ENCODE assay signal across 19 cellular contexts in the genomic region with DNA sequence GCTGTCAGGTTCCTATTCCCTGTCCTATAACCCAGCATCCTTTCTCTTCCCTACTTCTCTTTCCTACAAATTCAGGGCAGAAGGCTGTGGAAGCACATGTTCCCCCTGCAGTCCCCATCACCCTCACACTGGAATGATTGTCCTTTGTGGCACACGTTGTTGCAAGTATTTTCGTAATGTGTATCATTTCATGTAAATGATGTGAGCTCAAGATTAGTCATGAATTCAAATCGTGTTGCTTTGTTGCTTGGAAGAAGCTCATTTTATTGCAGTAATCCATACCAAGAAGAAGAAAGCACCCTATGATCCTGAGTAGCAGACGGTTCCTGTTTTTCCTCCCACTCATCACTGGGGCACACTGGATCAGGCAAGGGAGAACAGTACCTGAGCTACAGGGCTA.
"Had no signal": no experiment of that assay in that cellular context is flagged by ENCODE, and none has a peak within 500 bp of the region (broad histone marks: within the 10 kb centered on the region; RNA-seq: fewer than 3 reads in every experiment).

No MANE protein-coding gene starts in this region.

- H2AFZ ChIP-seq: parathyroid adenoma had no signal

- H3K27ac ChIP-seq: coronary artery, parathyroid adenoma, suprapubic skin, transverse colon had no signal

- H3K79me2 ChIP-seq: parathyroid adenoma had no signal

- H3K4me3 ChIP-seq: coronary artery, suprapubic skin, transverse colon, uterus had no signal

- H3K9me3 ChIP-seq: suprapubic skin, transverse colon, uterus had no signal

- H3K36me3 Mint-ChIP-seq: activated naive CD4-positive, alpha-beta T cell treated with anti-CD3 and anti-CD28 coated beads, Interleukin-2, amount 50 U/mL, for 24 hours; memory B cell; stimulated activated effector memory CD8-positive, alpha-beta T cell treated with anti-CD3 and anti-CD28 coated beads, Interleukin-12 subunit alpha, Interleukin-12 subunit beta, amount 100 ng/mL, for 72 hours; WTC11 had no signal

- H3K36me3 ChIP-seq: suprapubic skin, transverse colon, uterus had no signal

- ATAC-seq: right cardiac atrium; stimulated activated effector memory CD8-positive, alpha-beta T cell treated with anti-CD3 and anti-CD28 coated beads, Interleukin-12 subunit alpha, Interleukin-12 subunit beta, amount 100 ng/mL, for 72 hours; stimulated activated naive CD8-positive, alpha-beta T cell treated with anti-CD3 and anti-CD28 coated beads, Interleukin-15, amount 100 ng/mL, for 72 hours; WTC11 had no signal

- H3K27me3 ChIP-seq: suprapubic skin, transverse colon, uterus had no signal

- FAIRE-seq: frontal cortex had no signal

- H3K9ac ChIP-seq: parathyroid adenoma had no signal

- H3K4me1 ChIP-seq: parathyroid adenoma, suprapubic skin, uterus had no signal

- H3K27ac Mint-ChIP-seq: activated naive CD4-positive, alpha-beta T cell treated with anti-CD3 and anti-CD28 coated beads, Interleukin-2, amount 50 U/mL, for 24 hours; memory B cell; nephron progenitor cell; stimulated activated effector memory CD8-positive, alpha-beta T cell treated with anti-CD3 and anti-CD28 coated beads, Interleukin-12 subunit alpha, Interleukin-12 subunit beta, amount 100 ng/mL, for 72 hours; stimulated activated naive CD8-positive, alpha-beta T cell treated with anti-CD3 and anti-CD28 coated beads, Interleukin-15, amount 100 ng/mL, for 72 hours; WTC11 had no signal

- H3K9me3 Mint-ChIP-seq: activated naive CD4-positive, alpha-beta T cell treated with anti-CD3 and anti-CD28 coated beads, Interleukin-2, amount 50 U/mL, for 24 hours; nephron progenitor cell; stimulated activated effector memory CD8-positive, alpha-beta T cell treated with anti-CD3 and anti-CD28 coated beads, Interleukin-12 subunit alpha, Interleukin-12 subunit beta, amount 100 ng/mL, for 72 hours; stimulated activated naive CD8-positive, alpha-beta T cell treated with anti-CD3 and anti-CD28 coated beads, Interleukin-15, amount 100 ng/mL, for 72 hours; WTC11 had no signal

- DNase-seq: activated gamma-delta T cell treated with Interleukin-2 at 50 U/mL for 16 hours; activated T-cell treated with anti-CD3 and anti-CD28 coated beads, Interleukin-2, amount 50 U/mL, for 1 hour; aorta; hypothalamus; nephron progenitor cell; right cardiac atrium; stimulated activated CD4-positive, alpha-beta T cell treated with anti-CD3 and anti-CD28 coated beads, Interleukin-12 subunit alpha, Interleukin-12 subunit beta, amount 100 ng/mL, for 4 hours; stimulated activated naive CD8-positive, alpha-beta T cell treated with anti-CD3 and anti-CD28 coated beads, Interleukin-15, amount 100 ng/mL, for 72 hours; T-helper 1 cell; transverse colon; uterus had no signal

- H3K4me3 Mint-ChIP-seq: activated naive CD4-positive, alpha-beta T cell treated with anti-CD3 and anti-CD28 coated beads, Interleukin-2, amount 50 U/mL, for 24 hours; memory B cell; nephron progenitor cell; stimulated activated effector memory CD8-positive, alpha-beta T cell treated with anti-CD3 and anti-CD28 coated beads, Interleukin-12 subunit alpha, Interleukin-12 subunit beta, amount 100 ng/mL, for 72 hours; stimulated activated naive CD8-positive, alpha-beta T cell treated with anti-CD3 and anti-CD28 coated beads, Interleukin-15, amount 100 ng/mL, for 72 hours; WTC11 had no signal

- H3K4me1 Mint-ChIP-seq: activated naive CD4-positive, alpha-beta T cell treated with anti-CD3 and anti-CD28 coated beads, Interleukin-2, amount 50 U/mL, for 24 hours; memory B cell; stimulated activated effector memory CD8-positive, alpha-beta T cell treated with anti-CD3 and anti-CD28 coated beads, Interleukin-12 subunit alpha, Interleukin-12 subunit beta, amount 100 ng/mL, for 72 hours; stimulated activated naive CD8-positive, alpha-beta T cell treated with anti-CD3 and anti-CD28 coated beads, Interleukin-15, amount 100 ng/mL, for 72 hours had no signal
